In the genomic region with DNA sequence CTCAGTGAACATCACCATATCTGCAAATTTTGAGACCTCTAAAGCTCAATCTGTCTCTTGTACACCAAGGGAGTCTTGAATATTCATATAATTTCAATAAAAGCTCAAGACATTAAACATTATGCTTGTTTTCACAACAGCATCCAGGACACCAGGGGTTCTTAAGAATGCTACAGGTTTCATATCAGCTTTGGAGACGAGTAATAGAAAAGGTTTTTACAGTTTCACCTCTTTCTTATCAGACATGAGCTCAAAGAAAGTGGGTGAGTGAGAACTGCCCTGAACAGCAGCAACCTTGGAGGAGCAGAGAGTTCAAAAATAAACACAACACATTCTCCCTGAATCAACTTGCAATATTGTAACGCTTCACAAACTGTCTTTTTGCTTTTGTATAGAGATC, we compare ENCODE assay signal across 22 cellular contexts.
DNase-seq lines count a peak whose midpoint lies in the region; ATAC-seq and TF ChIP-seq lines count a peak whose summit lies in the region.
"Had no signal": no experiment of that assay in that cellular context is flagged by ENCODE, and none has a peak within 500 bp of the region (broad histone marks: within the 10 kb centered on the region; RNA-seq: fewer than 3 reads in every experiment).

No MANE protein-coding gene starts in this region.

- peaks cover 21% of the 10 kb centered on the region for H3F3A ChIP-seq in neural progenitor cell (ENCODE audit: low read depth)

- WGBS in heart right ventricle, 2 donors, result 40 to 48% methylated on average over 2 of the region's 2 CpGs
- WGBS in hepatocyte (ENCODE audit: low lambda C conversion rate, missing lambda C conversion rate), result 20% methylated on average over 2 of the region's 2 CpGs
- WGBS in right lobe of liver (ENCODE audit: insufficient coverage, low coverage, low lambda C conversion rate, missing lambda C conversion rate), result 63% methylated on average over 2 of the region's 2 CpGs

- H3K9me3 Mint-ChIP-seq in neural progenitor cell, result no peaks in the 10 kb centered on the region
- H3K9me3 Mint-ChIP-seq: activated naive CD8-positive, alpha-beta T cell treated with anti-CD3 and anti-CD28 coated beads, Interleukin-2, amount 10 ng/mL, durations not matched to agents 7 days and 5 days; activated T-cell treated with anti-CD3 and anti-CD28 coated beads, Interleukin-2, amount 50 U/mL, for 72 hours; HFFc6; stimulated activated memory B cell treated with anti-CD40 and anti-IgM and Interleukin-4, amounts not matched to agents 10 μg/mL and 1 μg/mL and 100 μg/mL, for 72 hours had no signal

- H3K27me3 Mint-ChIP-seq in neural progenitor cell (ENCODE audit: insufficient read depth, low read depth), result peaks cover 3% of the 10 kb centered on the region
- H3K27me3 Mint-ChIP-seq: stimulated activated memory B cell treated with anti-CD40 and anti-IgM and Interleukin-4, amounts not matched to agents 10 μg/mL and 1 μg/mL and 100 μg/mL, for 72 hours had no signal

- H3K4me3 ChIP-seq in heart right ventricle (peak overlapping the region in 5 of 10 donors; percentile 40 to 55 (median 50)), hepatocyte (no peak overlapping the region), neural progenitor cell (no peak overlapping the region), vagina (no peak overlapping the region), right lobe of liver (no peak overlapping the region)
- H3K4me3 ChIP-seq: K562, Peyer's patch, spleen had no signal

- H3K79me2 ChIP-seq in hepatocyte, result no peaks in the 10 kb centered on the region
- H3K79me2 ChIP-seq in neural progenitor cell (ENCODE audit: low read depth), result no peaks in the 10 kb centered on the region

- CTCF ChIA-PET in HEK293T (lab: Yijun Ruan, JAX), result interaction anchor here (0.6 to 2.2 kb wide), 5 partner anchors 9 to 170 kb away, joined by 3 to 12 read pairs (median 3); no protein-coding TSS in a partner anchor

- H3K27ac ChIP-seq in heart right ventricle (peak overlapping the region in 8 of 10 donors; percentile 41 to 83 (median 75)), hepatocyte (peak overlapping the region; percentile 80), neural progenitor cell (no peak overlapping the region), vagina (peak overlapping the region; percentile 3), right lobe of liver (no peak overlapping the region)

- intact Hi-C loops in heart right ventricle (cut with DNase I) (loop anchor here in 3 of 10 donors (10.0 kb wide), 3 partner anchors 83 to 323 kb away; no protein-coding TSS in a partner anchor), cardiac septum (cut with DNase I) (no loop called here), vagina (cut with DNase I) (no loop called here), right lobe of liver (cut with DNase I) (no loop called here)

- peak overlapping the region; percentile 25 for H3K27ac Mint-ChIP-seq in neural progenitor cell
- H3K27ac Mint-ChIP-seq: activated naive CD8-positive, alpha-beta T cell treated with anti-CD3 and anti-CD28 coated beads, Interleukin-2, amount 10 ng/mL, durations not matched to agents 7 days and 5 days; activated T-cell treated with anti-CD3 and anti-CD28 coated beads, Interleukin-2, amount 50 U/mL, for 72 hours; HFFc6; stimulated activated memory B cell treated with anti-CD40 and anti-IgM and Interleukin-4, amounts not matched to agents 10 μg/mL and 1 μg/mL and 100 μg/mL, for 72 hours had no signal

- TF ChIP-seq POLR2A in vagina (IDR thresholded peaks at IDR 0.05) (no peak), right lobe of liver (IDR thresholded peaks at IDR 0.05) (no peak)

- peak in 1 of 8 donors; percentile 19 for ATAC-seq in heart right ventricle
- no peak for ATAC-seq in right lobe of liver
- no peak for ATAC-seq in HG03159 (IDR thresholded peaks at IDR 0.05; ENCODE audit: unreplicated experiment)
- ATAC-seq: activated T-cell treated with anti-CD3 and anti-CD28 coated beads, Interleukin-2, amount 50 U/mL, for 72 hours; K562; stimulated activated memory B cell treated with anti-CD40 and anti-IgM and Interleukin-4, amounts not matched to agents 10 μg/mL and 1 μg/mL and 100 μg/mL, for 72 hours had no signal

- H3K36me3 Mint-ChIP-seq in neural progenitor cell, result no peaks in the 10 kb centered on the region
- H3K36me3 Mint-ChIP-seq: activated naive CD8-positive, alpha-beta T cell treated with anti-CD3 and anti-CD28 coated beads, Interleukin-2, amount 10 ng/mL, durations not matched to agents 7 days and 5 days; CD14-positive monocyte; stimulated activated memory B cell treated with anti-CD40 and anti-IgM and Interleukin-4, amounts not matched to agents 10 μg/mL and 1 μg/mL and 100 μg/mL, for 72 hours had no signal

- H3K9me2 ChIP-seq in hepatocyte (replicated peaks; ENCODE audit: insufficient read depth), result no peaks in the 10 kb centered on the region

- peaks cover 0 to 42% (median 34%) of the 10 kb centered on the region in 9 donors for H3K4me1 ChIP-seq in heart right ventricle
- H3K4me1 ChIP-seq in hepatocyte (ENCODE audit: insufficient read depth), result peaks cover 32% of the 10 kb centered on the region
- H3K4me1 ChIP-seq in neural progenitor cell, result peaks cover 42% of the 10 kb centered on the region
- peaks cover 22% of the 10 kb centered on the region for H3K4me1 ChIP-seq in vagina
- H3K4me1 ChIP-seq in right lobe of liver, result no peaks in the 10 kb centered on the region

- POLR2A ChIA-PET in HEK293T (lab: Yijun Ruan, JAX), result interaction anchor here (1.0 to 1.4 kb wide), 2 partner anchors 40 to 60 kb away, joined by 3 to 4 read pairs; no protein-coding TSS in a partner anchor

- H2AFZ ChIP-seq in hepatocyte, result no peak overlapping the region
- peak overlapping the region; percentile 56 for H2AFZ ChIP-seq in neural progenitor cell (replicated peaks)

- H4K20me1 ChIP-seq in hepatocyte (ENCODE audit: insufficient read depth, poor library complexity, severe bottlenecking) (no peaks in the 10 kb centered on the region), neural progenitor cell (ENCODE audit: low read depth) (no peaks in the 10 kb centered on the region)

- H3K4me2 ChIP-seq in hepatocyte (peak overlapping the region; percentile 63), neural progenitor cell (peak overlapping the region; percentile 50)

- no peak for TF ChIP-seq CTCF in heart right ventricle (IDR thresholded peaks at IDR 0.05)
- no peak for TF ChIP-seq CTCF in hepatocyte (IDR thresholded peaks at IDR 0.05; ENCODE audit: poor library complexity)
- no peak for TF ChIP-seq CTCF in neural progenitor cell (IDR thresholded peaks at IDR 0.05)
- TF ChIP-seq CTCF in vagina (IDR thresholded peaks at IDR 0.05), result no peak
- no peak for TF ChIP-seq CTCF in right lobe of liver (IDR thresholded peaks at IDR 0.05)

- no peak overlapping the region for H3K4me3 Mint-ChIP-seq in neural progenitor cell
- H3K4me3 Mint-ChIP-seq: activated naive CD8-positive, alpha-beta T cell treated with anti-CD3 and anti-CD28 coated beads, Interleukin-2, amount 10 ng/mL, durations not matched to agents 7 days and 5 days; activated T-cell treated with anti-CD3 and anti-CD28 coated beads, Interleukin-2, amount 50 U/mL, for 72 hours; CD14-positive monocyte; HFFc6; stimulated activated memory B cell treated with anti-CD40 and anti-IgM and Interleukin-4, amounts not matched to agents 10 μg/mL and 1 μg/mL and 100 μg/mL, for 72 hours had no signal

- DNase-seq in heart right ventricle (no peak), cardiac septum (ENCODE audit: low spot score) (no peak), hepatocyte (ENCODE audit: low spot score) (no peak), neural progenitor cell (ENCODE audit: low spot score) (no peak), vagina (ENCODE audit: extremely low spot score in 2 of 2) (no peak), right lobe of liver (no peak), HEK293T (ENCODE audit: extremely low spot score) (no peak)
- DNase-seq: activated CD4-positive, alpha-beta T cell treated with anti-CD3 and anti-CD28 coated beads, Interleukin-2, amount 50 U/mL, for 4 hours; activated naive CD8-positive, alpha-beta T cell treated with anti-CD3 and anti-CD28 coated beads, Interleukin-2, amount 10 ng/mL, durations not matched to agents 7 days and 5 days; activated T-cell treated with anti-CD3 and anti-CD28 coated beads, Interleukin-2, amount 50 U/mL, for 72 hours; caudate nucleus; HFFc6; NCI-H1048; NCI-H2081 treated with DMSO at 0.1 percent for 48 hours; NCI-H526 treated with DMSO at 0.1 percent for 48 hours; occipital lobe had no signal

- H3K4me1 Mint-ChIP-seq in neural progenitor cell, result peaks cover 36% of the 10 kb centered on the region
- H3K4me1 Mint-ChIP-seq: activated naive CD8-positive, alpha-beta T cell treated with anti-CD3 and anti-CD28 coated beads, Interleukin-2, amount 10 ng/mL, durations not matched to agents 7 days and 5 days; stimulated activated memory B cell treated with anti-CD40 and anti-IgM and Interleukin-4, amounts not matched to agents 10 μg/mL and 1 μg/mL and 100 μg/mL, for 72 hours had no signal

- H3K27me3 ChIP-seq in heart right ventricle, result no peaks in the 10 kb centered on the region
- no peaks in the 10 kb centered on the region for H3K27me3 ChIP-seq in hepatocyte
- no peaks in the 10 kb centered on the region for H3K27me3 ChIP-seq in neural progenitor cell
- no peaks in the 10 kb centered on the region for H3K27me3 ChIP-seq in vagina
- no peaks in the 10 kb centered on the region for H3K27me3 ChIP-seq in right lobe of liver
- H3K27me3 ChIP-seq: Peyer's patch, spleen had no signal

- H3K36me3 ChIP-seq in heart right ventricle (no peaks in the 10 kb centered on the region), hepatocyte (replicated peaks; ENCODE audit: insufficient read depth, low read depth) (no peaks in the 10 kb centered on the region), neural progenitor cell (no peaks in the 10 kb centered on the region), vagina (no peaks in the 10 kb centered on the region), right lobe of liver (no peaks in the 10 kb centered on the region)
- H3K36me3 ChIP-seq: Peyer's patch, spleen had no signal

- no peak overlapping the region for H3K9ac ChIP-seq in neural progenitor cell

- H3K9me3 ChIP-seq in heart right ventricle, result no peaks in the 10 kb centered on the region
- H3K9me3 ChIP-seq in hepatocyte (ENCODE audit: low read depth), result no peaks in the 10 kb centered on the region
- H3K9me3 ChIP-seq in neural progenitor cell (ENCODE audit: low read depth), result no peaks in the 10 kb centered on the region
- no peaks in the 10 kb centered on the region for H3K9me3 ChIP-seq in vagina
- no peaks in the 10 kb centered on the region for H3K9me3 ChIP-seq in right lobe of liver
- H3K9me3 ChIP-seq: Peyer's patch, spleen had no signal

TF ChIP-seq in HEK293T, 16 proteins besides CTCF, POLR2A, EP300 and RAD21 (continues in another document):
- TF ChIP-seq SP1 (IDR thresholded peaks at IDR 0.05) (no peak), SUZ12 (IDR thresholded peaks at IDR 0.05) (no peak), NFRKB (IDR thresholded peaks at IDR 0.05) (no peak), FOXM1 (IDR thresholded peaks at IDR 0.05; ENCODE audit: borderline replicate concordance) (no peak), ARNT (IDR thresholded peaks at IDR 0.05) (no peak), LEF1 (IDR thresholded peaks at IDR 0.05; ENCODE audit: borderline replicate concordance) (no peak)

Comparison
In these comparisons a context has a peak if more than half of its experiments do, and no peak if none do; other contexts are left out.
1. H3K27ac ChIP-seq: peak in heart right ventricle (8 of 10), hepatocyte (single experiment) and vagina (single experiment); none in neural progenitor cell (single experiment) and right lobe of liver (0 of 3).